In genomic region chr1:145846191-145846590, GRCh38 we compare ENCODE assay signal across 8 cellular contexts. TPM values are rescaled to one million over a fixed set of nuclear protein-coding genes. Genes with fewer than 3 reads are reported as not detected.
A peak's percentile ranks its signal among the peaks of the same experiment; 100 is the strongest.
DNase-seq lines count a peak whose midpoint lies in the region; ATAC-seq and TF ChIP-seq lines count a peak whose summit lies in the region.

No MANE protein-coding gene starts in this region.

- WGBS in body of pancreas, 2 donors = 38 to 47% methylated on average over 3 of the region's 3 CpGs
- 56% methylated on average over 3 of the region's 3 CpGs for WGBS in smooth muscle cell (ENCODE audit: low lambda C conversion rate)

- peak overlapping the region; percentile 55 for H3K9ac ChIP-seq in smooth muscle cell (ENCODE audit: low read depth)

- H3K27ac ChIP-seq in body of pancreas (peak overlapping the region in 1 of 4 donors; percentile 50), smooth muscle cell (ENCODE audit: low read depth) (no peak overlapping the region)

- H3K4me3 ChIP-seq in BJ (ENCODE audit: low read depth, low read length) (peak overlapping the region; percentile 60), body of pancreas (no peak overlapping the region), iPS-18c (ENCODE audit: insufficient read depth, low read depth, low read length) (peak overlapping the region; percentile 72), smooth muscle cell (peak overlapping the region; percentile 64)

- ATAC-seq in body of pancreas (peak; percentile 41), GM19351 (IDR thresholded peaks at IDR 0.05; ENCODE audit: unreplicated experiment) (no peak)

- in situ Hi-C loops in GM13977 (cut with MboI; ENCODE audit: low pct_unique_long_range_greater_than_20kb, low sequenced_read_pairs, unreplicated experiment) = no loop called here

- no peak for TF ChIP-seq POLR2A in body of pancreas (IDR thresholded peaks at IDR 0.05)

- H3F3A ChIP-seq in smooth muscle cell (ENCODE audit: low read depth) = peaks cover 26% of the 10 kb centered on the region

- DNase-seq in BJ (ENCODE audit: low read depth) (no peak), GM13977 (ENCODE audit: low spot score) (peak; percentile 74), OCI-M1 (lab: John Stamatoyannopoulos, UW) (peak; percentile 74), body of pancreas (peak in 1 of 4 donors; percentile 32), smooth muscle cell (lab: John Stamatoyannopoulos, UW; ENCODE audit: unreplicated experiment) (no peak), NCI-H187 treated with DMSO at 0.1 percent for 48 hours (lab: John Stamatoyannopoulos, UW) (no peak)

- no peak overlapping the region for H2AFZ ChIP-seq in smooth muscle cell (ENCODE audit: low read depth)

- H3K27me3 ChIP-seq in BJ (ENCODE audit: control insufficient read depth, insufficient read depth, low read length) = no peaks in the 10 kb centered on the region
- H3K27me3 ChIP-seq in body of pancreas = no peaks in the 10 kb centered on the region
- no peaks in the 10 kb centered on the region for H3K27me3 ChIP-seq in smooth muscle cell (ENCODE audit: low read depth)

- no peaks in the 10 kb centered on the region for H3K9me3 ChIP-seq in body of pancreas
- no peaks in the 10 kb centered on the region for H3K9me3 ChIP-seq in iPS-18c (ENCODE audit: control insufficient read depth, insufficient read depth, low read length)
- no peaks in the 10 kb centered on the region for H3K9me3 ChIP-seq in smooth muscle cell (replicated peaks; ENCODE audit: low read depth)

- H3K4me1 ChIP-seq in body of pancreas (peaks cover 18% of the 10 kb centered on the region), smooth muscle cell (ENCODE audit: low read depth) (peaks cover 3% of the 10 kb centered on the region)

- H3K36me3 ChIP-seq in BJ (ENCODE audit: control insufficient read depth, insufficient read depth, low read length) (peaks cover 21% of the 10 kb centered on the region), body of pancreas (replicated peaks in 1 of 2; ENCODE audit: insufficient read depth in 1 of 2, low read depth in 2 of 2) (peaks cover 0 to 13% of the 10 kb centered on the region in 2 donors), smooth muscle cell (ENCODE audit: low read depth) (no peaks in the 10 kb centered on the region)

- CTCF ChIA-PET in BJ (lab: Yijun Ruan, JAX) = interaction anchor here (0.9 to 11.1 kb wide), 25 partner anchors 13 to 179 kb away, joined by 3 to 179 read pairs (median 11); partner anchors contain the start of genes ANKRD35, HJV, ITGA10 and LIX1L

- TF ChIP-seq CTCF in BJ (IDR thresholded peaks at IDR 0.05; ENCODE audit: insufficient read depth, low read depth, low read length) = peak; percentile 69
- TF ChIP-seq CTCF in GM13977 (IDR thresholded peaks at IDR 0.05; ENCODE audit: extremely low read depth, insufficient read depth, missing control alignments) = peak; percentile 65
- TF ChIP-seq CTCF in body of pancreas (IDR thresholded peaks at IDR 0.05) = peak; percentile 22 to 72 (median 52)
- peak; percentile 53 for TF ChIP-seq CTCF in smooth muscle cell (IDR thresholded peaks at IDR 0.05; ENCODE audit: borderline replicate concordance, insufficient read depth, poor library complexity, severe bottlenecking)

- no peaks in the 10 kb centered on the region for H3K79me2 ChIP-seq in smooth muscle cell (ENCODE audit: low read depth)

- H4K20me1 ChIP-seq in smooth muscle cell (ENCODE audit: low read depth) = no peaks in the 10 kb centered on the region

- POLR2A ChIA-PET in BJ (lab: Charles Lee) = no interaction called here

- H3K4me2 ChIP-seq in smooth muscle cell = peak overlapping the region; percentile 94

- intact Hi-C loops in body of pancreas (cut with DNase I) = no loop called here

RNA-seq across cellular contexts. Expression of gene NUDT17, which starts 0.8 kb away (rescaled TPM):
- polyA plus RNA-seq in BJ (2011; rRNA removed) (4.3 and 4.5 TPM in 2 replicates), smooth muscle cell (6.8 and 7.9 TPM in 2 replicates)
- polyA minus RNA-seq in BJ (2011; rRNA and poly(A)+ RNA removed) = 1.3 and 1.8 TPM in 2 replicates
- total RNA-seq in body of pancreas (1 to 10 TPM in 1 of 2 donors, not detected in 1; 1.6 TPM), smooth muscle cell (1.1 and 2.5 TPM in 2 replicates)

RNA-seq across cellular contexts. Expression of gene PIAS3, which starts 12.7 kb away (rescaled TPM):
- polyA plus RNA-seq in BJ (2011; rRNA removed) (30.0 and 38.0 TPM in 2 replicates), smooth muscle cell (57.6 and 62.0 TPM in 2 replicates)
- polyA minus RNA-seq in BJ (2011; rRNA and poly(A)+ RNA removed) = 27.3 and 28.8 TPM in 2 replicates
- total RNA-seq in body of pancreas (10 to 100 TPM; 14.2 to 17.6 TPM), smooth muscle cell (39.2 and 42.7 TPM in 2 replicates)

RNA-seq across cellular contexts. Expression of gene POLR3C, which starts 22.2 kb away (rescaled TPM):
- polyA plus RNA-seq in BJ (2011; rRNA removed) = 56.7 and 58.5 TPM in 2 replicates
- 35.8 and 54.9 TPM in 2 replicates for polyA minus RNA-seq in BJ (2011; rRNA and poly(A)+ RNA removed)
- 10 to 100 TPM; 15.6 to 31.6 TPM for total RNA-seq in body of pancreas
- total RNA-seq in smooth muscle cell = 22.6 and 31.6 TPM in 2 replicates
- polyA plus RNA-seq in smooth muscle cell = 30.2 and 31.7 TPM in 2 replicates

RNA-seq across cellular contexts. Expression of gene RNF115, which starts 22.3 kb away (rescaled TPM):
- polyA plus RNA-seq in BJ (2011; rRNA removed) = 13.4 and 18.3 TPM in 2 replicates
- 8.2 and 9.1 TPM in 2 replicates for polyA minus RNA-seq in BJ (2011; rRNA and poly(A)+ RNA removed)
- total RNA-seq in body of pancreas = 10 to 100 TPM; 12.7 to 13.2 TPM
- 8.6 and 9.2 TPM in 2 replicates for total RNA-seq in smooth muscle cell
- polyA plus RNA-seq in smooth muscle cell = 4.2 and 4.5 TPM in 2 replicates

RNA-seq across cellular contexts. Expression of gene ANKRD35, which starts 39.5 kb away (rescaled TPM):
- 1.4 and 1.5 TPM in 2 replicates for polyA plus RNA-seq in BJ (2011; rRNA removed)
- polyA minus RNA-seq in BJ (2011; rRNA and poly(A)+ RNA removed) = 0.26 and 0.28 TPM in 2 replicates
- total RNA-seq in body of pancreas = 1 to 10 TPM in 1 of 2 donors, under 1 TPM in 1; 0.26 to 1.3 TPM
- total RNA-seq in smooth muscle cell = 1.1 and 1.8 TPM in 2 replicates
- polyA plus RNA-seq in smooth muscle cell = 1.5 and 1.7 TPM in 2 replicates

Comparison
In these comparisons a context has a peak if more than half of its experiments do, and no peak if none do; other contexts are left out.
1. DNase-seq: peak in GM13977 (single experiment) and OCI-M1 (single experiment); none in BJ (single experiment), smooth muscle cell (single experiment) and NCI-H187 treated with DMSO at 0.1 percent for 48 hours (single experiment).
2. H3K4me3 ChIP-seq: peak in BJ (single experiment), iPS-18c (single experiment) and smooth muscle cell (single experiment); none in body of pancreas (0 of 2).
3. Peak in every context shown above with its lines, with median percentiles within 50 percentile points of each other: CTCF ChIP-seq.